ENCODE assay signal across 1 cellular context in genomic region chr1:18883636-18884418, GRCh38.
TF ChIP-seq lines count a peak whose summit lies in the region.

No MANE protein-coding gene starts in this region.

TF ChIP-seq in SK-N-SH treated with all-trans-retinoic acid at 6 μM for 48 hours, 23 proteins besides CTCF, POLR2A, EP300 and RAD21 (continued from another document):
- TF ChIP-seq PATZ1 (CRISPR knock-in tag; IDR thresholded peaks at IDR 0.05; ENCODE audit: borderline replicate concordance) (no peak), ARNTL (CRISPR knock-in tag; IDR thresholded peaks at IDR 0.05; ENCODE audit: borderline replicate concordance, low read depth) (no peak), GLIS3 (CRISPR knock-in tag; IDR thresholded peaks at IDR 0.05) (no peak), TOX (CRISPR knock-in tag; IDR thresholded peaks at IDR 0.05; ENCODE audit: borderline replicate concordance) (no peak)
